11 cellular contexts compared by ENCODE assay signal in the genomic region with DNA sequence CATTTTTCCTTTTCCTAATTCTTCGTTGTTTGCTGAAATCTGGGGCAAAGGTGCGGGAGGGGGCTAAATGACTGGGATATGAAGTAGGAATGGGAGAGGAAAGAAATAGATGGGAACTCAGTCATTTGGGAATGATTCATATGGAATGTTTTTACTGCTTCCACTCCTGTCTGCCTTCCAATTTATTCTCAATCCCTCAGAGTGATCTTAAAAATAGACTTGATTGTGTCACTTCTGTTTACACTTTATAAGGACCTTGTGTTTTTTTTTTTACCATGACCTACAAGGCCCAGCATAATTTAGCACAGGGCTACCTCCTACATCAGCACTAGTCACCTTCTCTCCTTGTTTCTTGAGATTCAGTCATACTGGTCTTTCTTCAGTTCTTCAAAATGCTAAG.
DNase-seq lines count a peak whose midpoint lies in the region; ATAC-seq lines count a peak whose summit lies in the region.
"Had no signal": no experiment of that assay in that cellular context is flagged by ENCODE, and none has a peak within 500 bp of the region (broad histone marks: within the 10 kb centered on the region; RNA-seq: fewer than 3 reads in every experiment).

No MANE protein-coding gene starts in this region.

- H3K36me3 Mint-ChIP-seq in T-cell: peaks cover 57% of the 10 kb centered on the region

- H3K9me3 Mint-ChIP-seq in T-cell: no peaks in the 10 kb centered on the region
- H3K9me3 Mint-ChIP-seq: activated T-cell treated with anti-CD3 and anti-CD28 coated beads, Interleukin-2, amount 50 U/mL, for 72 hours had no signal

- H3K4me3 Mint-ChIP-seq in T-cell: no peak overlapping the region
- H3K4me3 Mint-ChIP-seq: activated T-cell treated with anti-CD3 and anti-CD28 coated beads, Interleukin-2, amount 50 U/mL, for 72 hours had no signal

- peak overlapping the region; percentile 4 to 36 for H3K27ac Mint-ChIP-seq in T-cell

- DNase-seq in GM03348 (ENCODE audit: low spot score) (peak; percentile 58), T-cell (no peak), Right ventricle myocardium superior (no peak), skeletal muscle cell (ENCODE audit: low read depth) (peak; percentile 38), HuH-7.5 (ENCODE audit: low spot score) (no peak), NCI-H187 (lab: John Stamatoyannopoulos, UW) (no peak)
- DNase-seq in activated T-cell treated with anti-CD3 and anti-CD28 coated beads, Interleukin-2, amount 50 U/mL, for 48 hours: no peak
- DNase-seq: activated T-cell treated with anti-CD3 and anti-CD28 coated beads, Interleukin-2, amount 50 U/mL, for 72 hours; NCI-H2171; ovary had no signal

- POLR2A ChIA-PET in T-cell (lab: Charles Lee): no interaction called here

- no peaks in the 10 kb centered on the region for H3K27me3 Mint-ChIP-seq in T-cell

- H3K4me3 ChIP-seq in skeletal muscle cell (ENCODE audit: low read depth, low read length): no peak overlapping the region
- H3K4me3 ChIP-seq: ovary had no signal

- intact Hi-C loops in Right ventricle myocardium superior (cut with DNase I): no loop called here

- peaks cover 0 to 12% (median 7%) of the 10 kb centered on the region in 3 donors for H3K4me1 Mint-ChIP-seq in T-cell

- CTCF ChIA-PET in T-cell (lab: Charles Lee): interaction anchor here in 1 of 2 donors (0.5 kb wide), 1 partner anchor 1030 kb away, joined by 3 read pairs; a partner anchor contains a TSS

- ATAC-seq in T-cell (replicated peaks in 1 of 4) (no peak), Right ventricle myocardium superior (ENCODE audit: poor library complexity) (peak; percentile 72), HG03460 (IDR thresholded peaks at IDR 0.05; ENCODE audit: unreplicated experiment) (no peak)
- ATAC-seq: activated T-cell treated with anti-CD3 and anti-CD28 coated beads, Interleukin-2, amount 50 U/mL, for 72 hours had no signal

Comparison
In these comparisons a context has a peak if more than half of its experiments do, and no peak if none do; other contexts are left out.
1. DNase-seq: peak in GM03348 (single experiment) and skeletal muscle cell (single experiment); none in T-cell (0 of 34), Right ventricle myocardium superior (single experiment), HuH-7.5 (single experiment), activated T-cell treated with anti-CD3 and anti-CD28 coated beads, Interleukin-2, amount 50 U/mL, for 48 hours (0 of 2) and NCI-H187 (0 of 2).